ENCODE assay signal across 16 cellular contexts in genomic region chr22:38347181-38347943, GRCh38. TPM values are rescaled to one million over a fixed set of nuclear protein-coding genes. Genes with fewer than 3 reads are reported as not detected.
DNase-seq lines count a peak whose midpoint lies in the region; TF ChIP-seq lines count a peak whose summit lies in the region.
"Had no signal": no experiment of that assay in that cellular context is flagged by ENCODE, and none has a peak within 500 bp of the region (broad histone marks: within the 10 kb centered on the region; RNA-seq: fewer than 3 reads in every experiment).

No MANE protein-coding gene starts in this region.

- no CpG with 5 or more reads among the region's 15 CpGs for WGBS in neuronal stem cell (ENCODE audit: extremely low coverage in 2 of 2, insufficient read length in 2 of 2, insufficient replicate concordance in 1 of 2), 2 donors

- no peak overlapping the region for H4K91ac ChIP-seq in neuronal stem cell (ENCODE audit: low read depth, low read length, poor library complexity)

- no peak overlapping the region for H3K4me2 ChIP-seq in neuronal stem cell (ENCODE audit: insufficient read depth, low read length, poor library complexity, severe bottlenecking)

- H2AK5ac ChIP-seq in neuronal stem cell (ENCODE audit: low read depth, low read length) = no peak overlapping the region

- no peak overlapping the region for H3K9ac ChIP-seq in neuronal stem cell (ENCODE audit: low read depth, low read length, poor library complexity)

- POLR2A ChIA-PET in Caco-2 (lab: Charles Lee) = interaction anchor here (0.5 kb wide), 1 partner anchor 540 kb away, joined by 4 read pairs; the partner anchor contains the start of gene GCAT

- peaks cover 7% of the 10 kb centered on the region for H3K36me3 Mint-ChIP-seq in Caco-2 (ENCODE audit: insufficient read depth, unreplicated experiment)
- H3K36me3 Mint-ChIP-seq in endothelial cell (ENCODE audit: low read depth, unreplicated experiment) = peaks cover 2% of the 10 kb centered on the region
- H3K36me3 Mint-ChIP-seq: T-cell had no signal

- H2BK15ac ChIP-seq in neuronal stem cell (ENCODE audit: low read length) = no peak overlapping the region

- H3K4me3 ChIP-seq in Caco-2 (ENCODE audit: low read depth, low read length) (no peak overlapping the region), neuronal stem cell (ENCODE audit: low read length in 2 of 2) (no peak overlapping the region)
- H3K4me3 ChIP-seq: ascending aorta, dorsolateral prefrontal cortex, prostate gland had no signal

- H3K23ac ChIP-seq in neuronal stem cell (ENCODE audit: low read depth, low read length, poor library complexity) = no peak overlapping the region

- no peak overlapping the region for H4K8ac ChIP-seq in neuronal stem cell (ENCODE audit: low read depth, low read length)

- intact Hi-C loops in Caco-2 (cut with micrococcal nuclease; ENCODE audit: unreplicated experiment) = no loop called here

- H3K4me1 Mint-ChIP-seq in Caco-2 (ENCODE audit: low read depth, unreplicated experiment) = no peaks in the 10 kb centered on the region
- peaks cover 5% of the 10 kb centered on the region for H3K4me1 Mint-ChIP-seq in endothelial cell (ENCODE audit: unreplicated experiment)
- H3K4me1 Mint-ChIP-seq: T-cell had no signal

- H3K27ac Mint-ChIP-seq in Caco-2 (ENCODE audit: unreplicated experiment) (peak overlapping the region; percentile 58), endothelial cell (ENCODE audit: unreplicated experiment) (no peak overlapping the region)
- H3K27ac Mint-ChIP-seq: T-cell had no signal

- H3K27me3 ChIP-seq in Caco-2 (replicated peaks; ENCODE audit: control insufficient read depth, insufficient read depth, low read length) = no peaks in the 10 kb centered on the region
- H3K27me3 ChIP-seq in neuronal stem cell (ENCODE audit: control insufficient read depth in 3 of 3, insufficient read depth in 3 of 3, low read depth in 1 of 3, low read length in 3 of 3) = no peaks in the 10 kb centered on the region
- H3K27me3 ChIP-seq: ascending aorta, dorsolateral prefrontal cortex had no signal

- no TSS peak for BruUV-seq in Caco-2 (replicated peaks; lab: Mats Ljungman, UMichigan)

- CTCF ChIA-PET in Caco-2 (lab: Charles Lee) = interaction anchor here (0.9 kb wide), 1 partner anchor 295 kb away, joined by 3 read pairs; no protein-coding TSS in a partner anchor

- H3K9me3 ChIP-seq in Caco-2 = no peaks in the 10 kb centered on the region
- H3K9me3 ChIP-seq in neuronal stem cell (replicated peaks in 1 of 2; ENCODE audit: control insufficient read depth in 2 of 2, insufficient read depth in 1 of 2, low read depth in 1 of 2, low read length in 2 of 2) = no peaks in the 10 kb centered on the region
- H3K9me3 ChIP-seq: ascending aorta, prostate gland had no signal

- no peaks in the 10 kb centered on the region for H3K9me3 Mint-ChIP-seq in Caco-2 (ENCODE audit: unreplicated experiment)
- no peaks in the 10 kb centered on the region for H3K9me3 Mint-ChIP-seq in endothelial cell (ENCODE audit: unreplicated experiment)
- H3K9me3 Mint-ChIP-seq: T-cell had no signal

- no peak overlapping the region for H3K4ac ChIP-seq in neuronal stem cell (ENCODE audit: low read length)

- H3K27ac ChIP-seq in neuronal stem cell (replicated peaks; ENCODE audit: low read length) = no peak overlapping the region
- H3K27ac ChIP-seq: ascending aorta, C4-2B, dorsolateral prefrontal cortex, prostate gland had no signal

- H2AFZ ChIP-seq in neuronal stem cell (ENCODE audit: low read length) = no peak overlapping the region

- no peaks in the 10 kb centered on the region for H3K79me1 ChIP-seq in neuronal stem cell (ENCODE audit: low read depth, low read length)

- H3K4me3 Mint-ChIP-seq in Caco-2 (ENCODE audit: unreplicated experiment) = no peak overlapping the region
- H3K4me3 Mint-ChIP-seq in endothelial cell (ENCODE audit: unreplicated experiment) = peak overlapping the region; percentile 34
- H3K4me3 Mint-ChIP-seq: T-cell had no signal

- DNase-seq in Caco-2 (no peak), LHCN-M2 (ENCODE audit: low read depth) (peak; percentile 38), endothelial cell (ENCODE audit: low spot score) (no peak), neuronal stem cell (ENCODE audit: low spot score) (no peak), NCI-H2081 treated with DMSO at 0.1 percent for 48 hours (lab: John Stamatoyannopoulos, UW) (no peak), NCI-H1105 treated with DMSO at 0.1 percent for 48 hours (lab: John Stamatoyannopoulos, UW) (no peak), HUDEP-2 (lab: John Stamatoyannopoulos, UW; ENCODE audit: unreplicated experiment in 76 of 76) (no peak), NCI-H446 treated with DMSO at 0.1 percent for 48 hours (lab: John Stamatoyannopoulos, UW) (no peak)
- DNase-seq: midbrain, MV-4-11, NCI-H226 had no signal

- no peaks in the 10 kb centered on the region for H3K27me3 Mint-ChIP-seq in Caco-2 (ENCODE audit: insufficient read depth, unreplicated experiment)
- H3K27me3 Mint-ChIP-seq in endothelial cell (ENCODE audit: unreplicated experiment) = peaks cover 15% of the 10 kb centered on the region

- H3K36me3 ChIP-seq in Caco-2 (ENCODE audit: control insufficient read depth, insufficient read depth, low read length) (no peaks in the 10 kb centered on the region), neuronal stem cell (replicated peaks in 1 of 2; ENCODE audit: control insufficient read depth in 2 of 2, insufficient read depth in 2 of 2, low read length in 2 of 2) (no peaks in the 10 kb centered on the region)
- H3K36me3 ChIP-seq: ascending aorta, prostate gland had no signal

- peak overlapping the region; percentile 21 for H3K18ac ChIP-seq in neuronal stem cell (ENCODE audit: low read length)

- TF ChIP-seq CTCF in Caco-2 (IDR thresholded peaks at IDR 0.05; ENCODE audit: insufficient read depth in 1 of 2, low read depth in 1 of 2, low read length in 1 of 2, severe bottlenecking in 1 of 2, unreplicated experiment in 1 of 2) = no peak
- TF ChIP-seq CTCF in endothelial cell (IDR thresholded peaks at IDR 0.05; ENCODE audit: unreplicated experiment) = no peak

- no peak overlapping the region for H3K14ac ChIP-seq in neuronal stem cell (ENCODE audit: low read length)

- H3K4me1 ChIP-seq in Caco-2 (0 out of 2 replicates have a peak, but pooled peaks cover 5% of the 10 kb centered on the region), neuronal stem cell (ENCODE audit: control insufficient read depth in 2 of 2, insufficient read depth in 1 of 2, low read depth in 1 of 2, low read length in 2 of 2) (peaks cover 0 to 4% of the 10 kb centered on the region in 2 donors)
- H3K4me1 ChIP-seq: ascending aorta, prostate gland had no signal

- no peak overlapping the region for H2BK12ac ChIP-seq in neuronal stem cell (ENCODE audit: low read length)

- no peak overlapping the region for H2BK120ac ChIP-seq in neuronal stem cell (ENCODE audit: low read depth, low read length)

- H2BK5ac ChIP-seq in neuronal stem cell (ENCODE audit: low read length) = no peak overlapping the region

RNA-seq across cellular contexts. Expression of gene CSNK1E, which starts 30.1 kb away (rescaled TPM):
- total RNA-seq in Caco-2 (2022) = 129 and 139 TPM in 2 replicates
- total RNA-seq in LHCN-M2 (2014; rRNA removed) = 121 and 134 TPM in 2 replicates
- 120 TPM for polyA plus RNA-seq in LHCN-M2 (2012)
- total RNA-seq in endothelial cell (ENCODE audit: unreplicated experiment) = 144 TPM
- 224 TPM for polyA plus RNA-seq in neuronal stem cell (2013, experiment 1 of 2)
- polyA plus RNA-seq in neuronal stem cell (2013, experiment 2 of 2) = 229 TPM
